ENCODE assay signal across 15 cellular contexts in the genomic region with DNA sequence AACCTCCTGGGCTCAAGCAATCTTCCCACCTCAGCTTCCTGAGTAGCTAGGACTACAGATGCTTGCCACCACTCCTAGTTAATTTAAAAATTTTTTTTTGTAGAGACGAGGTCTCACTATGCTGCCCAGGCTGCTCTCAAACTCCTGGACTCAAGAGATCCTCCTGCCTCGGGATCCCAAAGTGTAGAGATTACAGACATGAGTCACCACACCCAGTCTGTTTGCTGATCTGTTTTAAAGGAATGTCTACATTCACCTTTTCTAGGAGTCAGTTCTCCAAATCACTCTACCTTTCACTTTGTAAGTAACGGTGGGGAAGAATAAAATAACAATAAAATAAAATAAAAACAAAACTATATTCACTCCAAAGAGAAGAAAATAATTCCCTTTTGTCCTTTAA.
DNase-seq lines count a peak whose midpoint lies in the region; ATAC-seq, FAIRE-seq and TF ChIP-seq lines count a peak whose summit lies in the region.
"Had no signal": no experiment of that assay in that cellular context is flagged by ENCODE, and none has a peak within 500 bp of the region (broad histone marks: within the 10 kb centered on the region; RNA-seq: fewer than 3 reads in every experiment).

No MANE protein-coding gene starts in this region.

- no peak overlapping the region for H2BK5ac ChIP-seq in IMR-90 (ENCODE audit: low read depth, low read length, poor library complexity, severe bottlenecking)

- CTCF ChIA-PET in A549 (lab: Yijun Ruan, JAX) (interaction anchor here (0.8 to 1.3 kb wide), 3 partner anchors 175 to 267 kb away, joined by 3 to 4 read pairs (median 3); no protein-coding TSS in a partner anchor), IMR-90 (lab: Yijun Ruan, JAX) (no interaction called here), mammary epithelial cell (lab: Charles Lee; ENCODE audit: low non-redundant PET) (no interaction called here)

- peaks cover 79% of the 10 kb centered on the region for H4K20me1 ChIP-seq in IMR-90 (ENCODE audit: insufficient read depth, low read length)
- no peaks in the 10 kb centered on the region for H4K20me1 ChIP-seq in mammary epithelial cell (ENCODE audit: insufficient read depth, low read length)
- H4K20me1 ChIP-seq in neural progenitor cell (ENCODE audit: low read depth) = peaks cover 27% of the 10 kb centered on the region

- H3F3A ChIP-seq in neural progenitor cell (ENCODE audit: low read depth) = no peaks in the 10 kb centered on the region

- H3K79me2 ChIP-seq in mammary epithelial cell (ENCODE audit: insufficient read depth, low read length) = peaks cover 94% of the 10 kb centered on the region
- peaks cover 92% of the 10 kb centered on the region for H3K79me2 ChIP-seq in neural progenitor cell (ENCODE audit: low read depth)

- no peak overlapping the region for H2AK5ac ChIP-seq in IMR-90 (ENCODE audit: low read depth, low read length)

- H2BK15ac ChIP-seq in IMR-90 (ENCODE audit: low read depth, low read length) = no peak overlapping the region

- H3K9me1 ChIP-seq in IMR-90 (ENCODE audit: insufficient read depth, low read length) = peaks cover 21% of the 10 kb centered on the region; the same call in 1 of the 2 replicates

- peak; percentile 76 to 90; a peak in 5 of 6 replicates for ATAC-seq in A549
- peak; percentile 64 for ATAC-seq in IMR-90 (ENCODE audit: low read depth)
- ATAC-seq in GM21723 (IDR thresholded peaks at IDR 0.05; ENCODE audit: unreplicated experiment) = no peak
- ATAC-seq in GM21717 (IDR thresholded peaks at IDR 0.05; ENCODE audit: unreplicated experiment) = no peak

- H3K56ac ChIP-seq in IMR-90 (ENCODE audit: extremely low read depth, insufficient read depth, low read length) = no peak overlapping the region

- H4K8ac ChIP-seq in IMR-90 (ENCODE audit: low read depth in 2 of 2, low read length in 2 of 2) = no peak overlapping the region

- TF ChIP-seq POLR2A in A549 (IDR thresholded peaks at IDR 0.05; ENCODE audit: low read length) (no peak), IMR-90 (IDR thresholded peaks at IDR 0.05; ENCODE audit: low read depth, low read length) (no peak)

- POLR2A ChIA-PET in A549 (lab: Yijun Ruan, JAX) = interaction anchor here (1.0 kb wide), 1 partner anchor 9 kb away, joined by 3 read pairs; no protein-coding TSS in a partner anchor
- POLR2A ChIA-PET in IMR-90 (lab: Charles Lee; ENCODE audit: unreplicated experiment) = no interaction called here

- H3K27ac Mint-ChIP-seq in neural progenitor cell = no peak overlapping the region

- FAIRE-seq in A549 (lab: Jason Lieb, UNC) = no peak

- peak overlapping the region; percentile 86 for H3K27ac ChIP-seq in A549
- no peak overlapping the region for H3K27ac ChIP-seq in IMR-90 (ENCODE audit: insufficient read depth, low read length)
- peak overlapping the region; percentile 59 for H3K27ac ChIP-seq in mammary epithelial cell (ENCODE audit: insufficient read depth, low read depth, low read length)
- peak overlapping the region; percentile 81 for H3K27ac ChIP-seq in mesodermal cell (ENCODE audit: low read depth, low read length, severe bottlenecking)
- no peak overlapping the region for H3K27ac ChIP-seq in neural progenitor cell
- H3K27ac ChIP-seq: HL-60 had no signal

- no peak overlapping the region for H2BK20ac ChIP-seq in IMR-90 (ENCODE audit: low read depth, low read length)

- H2AFZ ChIP-seq in IMR-90 (replicated peaks; ENCODE audit: low read length, poor library complexity) (no peak overlapping the region), mammary epithelial cell (ENCODE audit: low read depth, low read length) (no peak overlapping the region), neural progenitor cell (replicated peaks) (no peak overlapping the region)

- dilution Hi-C loops in IMR-90 (cut with HindIII; ENCODE audit: low sequenced_read_pairs, unreplicated experiment) = no loop called here
- dilution Hi-C loops in mammary epithelial cell (cut with HindIII; ENCODE audit: low sequenced_read_pairs) = no loop called here

- H3K9ac ChIP-seq in IMR-90 (ENCODE audit: low read depth, low read length) (no peak overlapping the region), mammary epithelial cell (ENCODE audit: insufficient read depth, low read length) (no peak overlapping the region), neural progenitor cell (no peak overlapping the region)

- 0% methylated on average over 3 of the region's 3 CpGs for WGBS in A549 (ENCODE audit: missing lambda C conversion rate)
- WGBS in IMR-90 (ENCODE audit: extremely low coverage in 2 of 2, insufficient read length in 1 of 2), 2 experiments = no CpG with 5 or more reads among the region's 3 CpGs
- WGBS in mammary epithelial cell (ENCODE audit: low coverage, missing lambda C conversion rate) = 14% methylated on average over 3 of the region's 3 CpGs
- 83 to 100% methylated on average over 1 to 2 of the region's 3 CpGs for WGBS in mesodermal cell (ENCODE audit: insufficient coverage in 2 of 2), 2 experiments

- H2AK9ac ChIP-seq in IMR-90 (replicated peaks; ENCODE audit: low read depth, low read length, poor library complexity) = no peak overlapping the region

- H3K18ac ChIP-seq in IMR-90 (ENCODE audit: low read depth, low read length) = no peak overlapping the region

- H4K5ac ChIP-seq in IMR-90 (ENCODE audit: low read depth, low read length) = no peak overlapping the region

- H3K4ac ChIP-seq in IMR-90 (ENCODE audit: low read depth, low read length) = no peak overlapping the region

- H3K9me3 Mint-ChIP-seq in neural progenitor cell = peaks cover 13% of the 10 kb centered on the region

- in situ Hi-C loops in IMR-90 (cut with MboI; ENCODE audit: low sequenced_read_pairs) = no loop called here
- in situ Hi-C loops in mammary epithelial cell (cut with MboI; ENCODE audit: low sequenced_read_pairs in 2 of 2) = no loop called here

- H3K79me1 ChIP-seq in IMR-90 (ENCODE audit: low read depth in 1 of 2, low read length in 2 of 2) = peaks cover 33 to 88% of the 10 kb centered on the region in 2 experiments

- DNase-seq in A549 (ENCODE audit: low read depth in 1 of 2, low spot score in 1 of 2) = peak in 1 of 2 experiments; percentile 68
- DNase-seq in IMR-90 = peak; percentile 68
- peak; percentile 79 for DNase-seq in mammary epithelial cell
- DNase-seq in NOMO-1 treated with DMSO at 0.1 percent for 48 hours (lab: John Stamatoyannopoulos, UW; ENCODE audit: unreplicated experiment) = no peak
- no peak for DNase-seq in neural progenitor cell (ENCODE audit: low spot score)
- DNase-seq: activated CD4-positive, alpha-beta T cell treated with anti-CD3 and anti-CD28 coated beads for 4 hours; activated naive CD4-positive, alpha-beta T cell treated with Interleukin-2 at 50 U/mL for 16 hours; AML-193; effector CD4-positive, alpha-beta T cell; NCI-H187 treated with DMSO at 0.1 percent for 48 hours; stimulated activated CD4-positive, alpha-beta T cell treated with anti-CD3 and anti-CD28 coated beads, Interleukin-4, amount 100 ng/mL, for 1 hour had no signal

- no peak for TF ChIP-seq CTCF in A549 (IDR thresholded peaks at IDR 0.05)
- TF ChIP-seq CTCF in IMR-90 (conservative IDR thresholded peaks at IDR 0.05; ENCODE audit: low read depth, low read length) = no peak
- TF ChIP-seq CTCF in mammary epithelial cell (conservative IDR thresholded peaks at IDR 0.05 in 1 of 2, IDR thresholded peaks at IDR 0.05 in 1 of 2; ENCODE audit: extremely low read depth in 1 of 2, insufficient read depth in 1 of 2, low read depth in 1 of 2, low read length in 2 of 2) = no peak
- no peak for TF ChIP-seq CTCF in neural progenitor cell (IDR thresholded peaks at IDR 0.05)

- H3K4me1 Mint-ChIP-seq in neural progenitor cell = peaks cover 4% of the 10 kb centered on the region

- no peak overlapping the region for H3K4me3 Mint-ChIP-seq in neural progenitor cell

- H3K36me3 ChIP-seq in IMR-90 (ENCODE audit: control insufficient read depth, insufficient read depth, low read length) (peaks cover 22% of the 10 kb centered on the region), mammary epithelial cell (ENCODE audit: insufficient read depth, low read length) (no peaks in the 10 kb centered on the region), mesodermal cell (ENCODE audit: control insufficient read depth, insufficient read depth, low read length) (peaks cover 81% of the 10 kb centered on the region), neural progenitor cell (no peaks in the 10 kb centered on the region)

- H3K36me3 Mint-ChIP-seq in neural progenitor cell = peaks cover 25% of the 10 kb centered on the region

- H3K4me3 ChIP-seq in A549 (peak overlapping the region; percentile 28; the same call in 1 of the 3 replicates), IMR-90 (ENCODE audit: insufficient read depth, low read depth, low read length) (no peak overlapping the region), mammary epithelial cell (replicated peaks in 1 of 3; ENCODE audit: insufficient read depth in 1 of 3, low read depth in 2 of 3, low read length in 3 of 3) (peak overlapping the region in 1 of 3 experiments; percentile 23), mesodermal cell (ENCODE audit: extremely low read depth, insufficient read depth, low read length, poor library complexity, severe bottlenecking) (no peak overlapping the region), neural progenitor cell (no peak overlapping the region)

- intact Hi-C loops in IMR-90 (cut with micrococcal nuclease) = no loop called here
- intact Hi-C loops in mammary epithelial cell (cut with micrococcal nuclease) = loop anchor here (2.0 kb wide), 1 partner anchor 121 kb away; a partner anchor contains a TSS

- H3K4me1 ChIP-seq in A549 (peaks cover 51% of the 10 kb centered on the region), IMR-90 (ENCODE audit: control insufficient read depth, insufficient read depth, low read length) (peaks cover 23% of the 10 kb centered on the region), mammary epithelial cell (ENCODE audit: insufficient read depth, low read length) (peaks cover 35% of the 10 kb centered on the region), mesodermal cell (ENCODE audit: control insufficient read depth, insufficient read depth, low read length, poor library complexity, severe bottlenecking) (peaks cover 37% of the 10 kb centered on the region), neural progenitor cell (peaks cover 26% of the 10 kb centered on the region)

- no peak for TF ChIP-seq EP300 in A549 (IDR thresholded peaks at IDR 0.05)

- no peak for TF ChIP-seq RAD21 in A549 (conservative IDR thresholded peaks at IDR 0.05 in 1 of 2, IDR thresholded peaks at IDR 0.05 in 1 of 2)
- no peak for TF ChIP-seq RAD21 in IMR-90 (IDR thresholded peaks at IDR 0.05; ENCODE audit: low read length)

- no peak overlapping the region for H2BK120ac ChIP-seq in IMR-90 (ENCODE audit: low read depth, low read length)

- no peak overlapping the region for H3K23ac ChIP-seq in IMR-90 (ENCODE audit: low read depth, low read length)

- no peaks in the 10 kb centered on the region for H3K27me3 Mint-ChIP-seq in neural progenitor cell (ENCODE audit: insufficient read depth, low read depth)

- BruUV-seq in IMR-90 (replicated peaks; lab: Mats Ljungman, UMichigan) = no TSS peak
- no TSS peak for BruUV-seq in mammary epithelial cell (replicated peaks; lab: Mats Ljungman, UMichigan)

- H3K27me3 ChIP-seq in IMR-90 (ENCODE audit: control insufficient read depth, insufficient read depth, low read length) (no peaks in the 10 kb centered on the region), mammary epithelial cell (ENCODE audit: insufficient read depth, low read length) (no peaks in the 10 kb centered on the region), neural progenitor cell (no peaks in the 10 kb centered on the region)

- peaks cover 13% of the 10 kb centered on the region; the same call in 2 of the 3 replicates for H3K9me3 ChIP-seq in A549
- peaks cover 4% of the 10 kb centered on the region; the same call in 1 of the 2 replicates for H3K9me3 ChIP-seq in IMR-90 (ENCODE audit: control insufficient read depth, insufficient read depth, low read length)
- peaks cover 13% of the 10 kb centered on the region for H3K9me3 ChIP-seq in mammary epithelial cell (replicated peaks; ENCODE audit: insufficient read depth, low read length)
- peaks cover 19% of the 10 kb centered on the region for H3K9me3 ChIP-seq in mesodermal cell (ENCODE audit: control insufficient read depth, low read length)
- no peaks in the 10 kb centered on the region for H3K9me3 ChIP-seq in neural progenitor cell (ENCODE audit: low read depth)

- H4K91ac ChIP-seq in IMR-90 (ENCODE audit: insufficient read depth, low read depth, low read length) = no peak overlapping the region

- peak overlapping the region; percentile 95 for H3K4me2 ChIP-seq in A549
- H3K4me2 ChIP-seq in IMR-90 (ENCODE audit: low read depth, low read length) = no peak overlapping the region
- H3K4me2 ChIP-seq in mammary epithelial cell (ENCODE audit: insufficient read depth, low read depth, low read length) = peak overlapping the region; percentile 69
- no peak overlapping the region for H3K4me2 ChIP-seq in neural progenitor cell

- H3K14ac ChIP-seq in IMR-90 (replicated peaks; ENCODE audit: low read depth, low read length) = 0 out of 2 replicates have a peak overlapping the region, but pooled peaks have one; percentile 25

Comparison
In these comparisons a context has a peak if more than half of its experiments do, and no peak if none do; other contexts are left out.
1. ATAC-seq: peak in A549 (2 of 2) and IMR-90 (single experiment); none in GM21723 (single experiment) and GM21717 (single experiment).
2. DNase-seq: peak in IMR-90 (single experiment) and mammary epithelial cell (single experiment); none in NOMO-1 treated with DMSO at 0.1 percent for 48 hours (single experiment) and neural progenitor cell (single experiment).
3. H3K27ac ChIP-seq: peak in A549 (2 of 2), mammary epithelial cell (single experiment) and mesodermal cell (single experiment); none in IMR-90 (single experiment) and neural progenitor cell (single experiment).
4. H3K4me2 ChIP-seq: peak in A549 (single experiment) and mammary epithelial cell (single experiment); none in IMR-90 (single experiment) and neural progenitor cell (single experiment).